26 cellular contexts compared by ENCODE assay signal in genomic region chr21:26739189-26739588, GRCh38.
DNase-seq lines count a peak whose midpoint lies in the region; ATAC-seq, FAIRE-seq and TF ChIP-seq lines count a peak whose summit lies in the region.
"Had no signal": no experiment of that assay in that cellular context is flagged by ENCODE, and none has a peak within 500 bp of the region (broad histone marks: within the 10 kb centered on the region; RNA-seq: fewer than 3 reads in every experiment).

No MANE protein-coding gene starts in this region.

- DNase-seq in GM03348 (ENCODE audit: low spot score) (peak; percentile 58), amniotic epithelial cell (ENCODE audit: low read depth) (peak; percentile 86), fibroblast of villous mesenchyme (ENCODE audit: low read depth) (peak; percentile 69), renal cortical epithelial cell (ENCODE audit: low read depth) (peak; percentile 95), urothelium cell line (ENCODE audit: low spot score) (no peak), DMS114 treated with DMSO at 0.1 percent for 48 hours (lab: John Stamatoyannopoulos, UW; ENCODE audit: unreplicated experiment) (no peak)
- DNase-seq: activated CD8-positive, alpha-beta T cell treated with anti-CD3 and anti-CD28 coated beads, Interleukin-2, amount 10 ng/mL, durations not matched to agents 7 days and 5 days; activated naive CD4-positive, alpha-beta T cell treated with Interleukin-2 at 50 U/mL for 16 hours; activated T-cell treated with anti-CD3 and anti-CD28 coated beads, Interleukin-2, amount 50 U/mL, for 4 hours; effector CD8-positive, alpha-beta T cell; HFFc6; hippocampal formation; midbrain; NCI-H1417 treated with DMSO at 0.1 percent for 48 hours; NCI-H524; sigmoid colon; stimulated activated CD4-positive, alpha-beta T cell treated with anti-CD3 and anti-CD28 coated beads, Interleukin-1b, Interleukin-23, amount 100 ng/mL, for 48 hours; stimulated activated naive CD4-positive, alpha-beta T cell had no signal

- TF ChIP-seq CTCF in fibroblast of villous mesenchyme (IDR thresholded peaks at IDR 0.05; ENCODE audit: insufficient read depth, low read depth, low read length), result no peak

- no peaks in the 10 kb centered on the region for H3K36me3 Mint-ChIP-seq in stimulated activated memory B cell treated with anti-CD40 and anti-IgM and Interleukin-4, amounts not matched to agents 10 μg/mL and 1 μg/mL and 100 μg/mL, for 72 hours
- H3K36me3 Mint-ChIP-seq: natural killer cell treated with Interleukin-12 subunit alpha and Interleukin-12 subunit beta and Interleukin-15 and Interleukin-18, amount 100 ng/mL, for 72 hours had no signal

- no peaks in the 10 kb centered on the region for H3K27me3 Mint-ChIP-seq in stimulated activated memory B cell treated with anti-CD40 and anti-IgM and Interleukin-4, amounts not matched to agents 10 μg/mL and 1 μg/mL and 100 μg/mL, for 72 hours
- H3K27me3 Mint-ChIP-seq: B cell had no signal

- H3K9me3 Mint-ChIP-seq in stimulated activated memory B cell treated with anti-CD40 and anti-IgM and Interleukin-4, amounts not matched to agents 10 μg/mL and 1 μg/mL and 100 μg/mL, for 72 hours, result no peaks in the 10 kb centered on the region
- H3K9me3 Mint-ChIP-seq: activated T-cell treated with anti-CD3 and anti-CD28 coated beads, Interleukin-2, amount 50 U/mL, for 4 hours; HFFc6; natural killer cell treated with Interleukin-12 subunit alpha and Interleukin-12 subunit beta and Interleukin-15 and Interleukin-18, amount 100 ng/mL, for 72 hours had no signal

- no peak for FAIRE-seq in urothelium cell line (lab: Jason Lieb, UNC)
- FAIRE-seq: GM18507, keratinocyte had no signal

- no peaks in the 10 kb centered on the region for H3K4me1 Mint-ChIP-seq in stimulated activated memory B cell treated with anti-CD40 and anti-IgM and Interleukin-4, amounts not matched to agents 10 μg/mL and 1 μg/mL and 100 μg/mL, for 72 hours
- H3K4me1 Mint-ChIP-seq: B cell had no signal

- no peak overlapping the region for H3K4me3 ChIP-seq in fibroblast of villous mesenchyme (ENCODE audit: low read depth, low read length)
- H3K4me3 ChIP-seq: sigmoid colon, tibial nerve had no signal

- no peak for ATAC-seq in HG02623 (IDR thresholded peaks at IDR 0.05; ENCODE audit: unreplicated experiment)
- no peak for ATAC-seq in stimulated activated memory B cell treated with anti-CD40 and anti-IgM and Interleukin-4, amounts not matched to agents 10 μg/mL and 1 μg/mL and 100 μg/mL, for 72 hours
- ATAC-seq: activated CD8-positive, alpha-beta T cell treated with anti-CD3 and anti-CD28 coated beads, Interleukin-2, amount 10 ng/mL, durations not matched to agents 7 days and 5 days; activated T-cell treated with anti-CD3 and anti-CD28 coated beads, Interleukin-2, amount 50 U/mL, for 4 hours; natural killer cell treated with Interleukin-12 subunit alpha and Interleukin-12 subunit beta and Interleukin-15 and Interleukin-18, amount 100 ng/mL, for 72 hours; SK-N-SH treated with all-trans-retinoic acid at 6 μM for 48 hours had no signal

- no peak overlapping the region for H3K4me3 Mint-ChIP-seq in stimulated activated memory B cell treated with anti-CD40 and anti-IgM and Interleukin-4, amounts not matched to agents 10 μg/mL and 1 μg/mL and 100 μg/mL, for 72 hours
- H3K4me3 Mint-ChIP-seq: activated CD8-positive, alpha-beta T cell treated with anti-CD3 and anti-CD28 coated beads, Interleukin-2, amount 10 ng/mL, durations not matched to agents 7 days and 5 days; activated T-cell treated with anti-CD3 and anti-CD28 coated beads, Interleukin-2, amount 50 U/mL, for 4 hours; B cell; HFFc6; natural killer cell treated with Interleukin-12 subunit alpha and Interleukin-12 subunit beta and Interleukin-15 and Interleukin-18, amount 100 ng/mL, for 72 hours had no signal

- no peak overlapping the region for H3K27ac Mint-ChIP-seq in stimulated activated memory B cell treated with anti-CD40 and anti-IgM and Interleukin-4, amounts not matched to agents 10 μg/mL and 1 μg/mL and 100 μg/mL, for 72 hours
- H3K27ac Mint-ChIP-seq: activated CD8-positive, alpha-beta T cell treated with anti-CD3 and anti-CD28 coated beads, Interleukin-2, amount 10 ng/mL, durations not matched to agents 7 days and 5 days; B cell; HFFc6; natural killer cell treated with Interleukin-12 subunit alpha and Interleukin-12 subunit beta and Interleukin-15 and Interleukin-18, amount 100 ng/mL, for 72 hours had no signal

Comparison
In these comparisons a context has a peak if more than half of its experiments do, and no peak if none do; other contexts are left out.
1. DNase-seq: peak in GM03348 (single experiment), amniotic epithelial cell (single experiment), fibroblast of villous mesenchyme (single experiment) and renal cortical epithelial cell (single experiment); none in urothelium cell line (single experiment) and DMS114 treated with DMSO at 0.1 percent for 48 hours (single experiment).